In genomic region chr11:73478737-73479347, GRCh38 we compare ENCODE assay signal across 9 cellular contexts.
A peak's percentile ranks its signal among the peaks of the same experiment; 100 is the strongest.
DNase-seq lines count a peak whose midpoint lies in the region; ATAC-seq and TF ChIP-seq lines count a peak whose summit lies in the region.
"Had no signal": no experiment of that assay in that cellular context is flagged by ENCODE, and none has a peak within 500 bp of the region (broad histone marks: within the 10 kb centered on the region; RNA-seq: fewer than 3 reads in every experiment).

No MANE protein-coding gene starts in this region.

- H3K27me3 Mint-ChIP-seq in endothelial cell (ENCODE audit: unreplicated experiment) (no peaks in the 10 kb centered on the region), progenitor cell of endocrine pancreas (no peaks in the 10 kb centered on the region)
- H3K27me3 Mint-ChIP-seq: activated naive CD4-positive, alpha-beta T cell treated with anti-CD3 and anti-CD28 coated beads, Interleukin-2, amount 50 U/mL, for 24 hours had no signal

- H3K27me3 ChIP-seq in aorta (ENCODE audit: control insufficient read depth in 1 of 2, insufficient read depth in 2 of 2, low read length in 1 of 2): no peaks in the 10 kb centered on the region

- no peaks in the 10 kb centered on the region for H3K9me3 ChIP-seq in aorta (ENCODE audit: control insufficient read depth, low read length)

- TF ChIP-seq CTCF in endothelial cell (IDR thresholded peaks at IDR 0.05; ENCODE audit: unreplicated experiment) (peak; percentile 73), progenitor cell of endocrine pancreas (IDR thresholded peaks at IDR 0.05; ENCODE audit: unreplicated experiment) (peak; percentile 87)

- H3K36me3 ChIP-seq in aorta (ENCODE audit: control insufficient read depth in 1 of 2, insufficient read depth in 2 of 2, low read length in 1 of 2): no peaks in the 10 kb centered on the region

- H3K4me3 Mint-ChIP-seq in endothelial cell (ENCODE audit: unreplicated experiment) (no peak overlapping the region), progenitor cell of endocrine pancreas (ENCODE audit: low read depth) (no peak overlapping the region)
- H3K4me3 Mint-ChIP-seq: activated naive CD4-positive, alpha-beta T cell treated with anti-CD3 and anti-CD28 coated beads, Interleukin-2, amount 50 U/mL, for 24 hours had no signal

- H3K9me3 Mint-ChIP-seq in endothelial cell (ENCODE audit: unreplicated experiment) (no peaks in the 10 kb centered on the region), progenitor cell of endocrine pancreas (ENCODE audit: low read depth) (peaks cover 13% of the 10 kb centered on the region)

- H3K27ac Mint-ChIP-seq in endothelial cell (ENCODE audit: unreplicated experiment): no peak overlapping the region
- no peak overlapping the region for H3K27ac Mint-ChIP-seq in progenitor cell of endocrine pancreas
- H3K27ac Mint-ChIP-seq: activated naive CD4-positive, alpha-beta T cell treated with anti-CD3 and anti-CD28 coated beads, Interleukin-2, amount 50 U/mL, for 24 hours had no signal

- intact Hi-C loops in aorta (cut with DNase I): no loop called here

- no peak for ATAC-seq in aorta (ENCODE audit: low FRiP score)
- no peak for ATAC-seq in HG03565 (IDR thresholded peaks at IDR 0.05; ENCODE audit: unreplicated experiment)

- WGBS in aorta, 2 donors: 82 to 88% methylated on average over 1 of the region's 1 CpG

- DNase-seq in SKM-1 (lab: John Stamatoyannopoulos, UW; ENCODE audit: unreplicated experiment) (peak; percentile 23), SKM-1 treated with dmso at 0.1 percent for 144 hours (lab: John Stamatoyannopoulos, UW; ENCODE audit: unreplicated experiment) (no peak), NCI-H226 (peak; percentile 35), endothelial cell (ENCODE audit: low spot score) (peak; percentile 20), progenitor cell of endocrine pancreas (ENCODE audit: low spot score, unreplicated experiment) (no peak), aorta (no peak), NOMO-1 (lab: John Stamatoyannopoulos, UW; ENCODE audit: unreplicated experiment in 2 of 2) (no peak)

- H3K27ac ChIP-seq in aorta (ENCODE audit: low read depth in 1 of 2, low read length in 2 of 2): no peak overlapping the region

- H3K4me3 ChIP-seq in aorta (ENCODE audit: low read length in 2 of 2): no peak overlapping the region

- H3K36me3 Mint-ChIP-seq in endothelial cell (ENCODE audit: low read depth, unreplicated experiment) (no peaks in the 10 kb centered on the region), progenitor cell of endocrine pancreas (ENCODE audit: insufficient read depth) (peaks cover 9% of the 10 kb centered on the region)

- peaks cover 5% of the 10 kb centered on the region for H3K4me1 Mint-ChIP-seq in endothelial cell (ENCODE audit: unreplicated experiment)
- H3K4me1 Mint-ChIP-seq in progenitor cell of endocrine pancreas (ENCODE audit: low read depth): peaks cover 8% of the 10 kb centered on the region

- H3K4me1 ChIP-seq in aorta (ENCODE audit: control insufficient read depth in 1 of 2, insufficient read depth in 2 of 2, low read length in 2 of 2): peaks cover 0 to 2% of the 10 kb centered on the region in 2 donors

Comparison
In these comparisons a context has a peak if more than half of its experiments do, and no peak if none do; other contexts are left out.
1. DNase-seq: peak in SKM-1 (single experiment), NCI-H226 (single experiment) and endothelial cell (single experiment); none in SKM-1 treated with dmso at 0.1 percent for 144 hours (single experiment), progenitor cell of endocrine pancreas (single experiment), aorta (0 of 2) and NOMO-1 (0 of 2).